ENCODE assay signal across 36 cellular contexts in genomic region chr7:136026209-136026608, GRCh38.
"Had no signal": no experiment of that assay in that cellular context is flagged by ENCODE, and none has a peak within 500 bp of the region (broad histone marks: within the 10 kb centered on the region; RNA-seq: fewer than 3 reads in every experiment).

No MANE protein-coding gene starts in this region.

- H3K36me3 Mint-ChIP-seq: brain had no signal

- H3K4me1 ChIP-seq: ascending aorta had no signal

- H3K27me3 Mint-ChIP-seq: activated B cell treated with CpG ODN at 0.5 μM for 24 hours; activated CD4-positive, alpha-beta memory T cell treated with anti-CD3 and anti-CD28 coated beads for 36 hours; activated CD4-positive, alpha-beta T cell treated with anti-CD3 and anti-CD28 coated beads, Interleukin-2, amount 10 ng/mL, durations not matched to agents 24 days and 14 days; activated naive CD4-positive, alpha-beta T cell treated with anti-CD3 and anti-CD28 coated beads, Interleukin-2, amount 50 U/mL, for 24 hours; activated naive CD8-positive, alpha-beta T cell; activated naive CD8-positive, alpha-beta T cell treated with anti-CD3 and anti-CD28 coated beads, Interleukin-2, amount 10 ng/mL, durations not matched to agents 7 days and 5 days; activated naive CD8-positive, alpha-beta T cell treated with anti-CD3 and anti-CD28 coated beads, Interleukin-2, amount 50 U/mL, for 24 hours; activated T-helper 17 cell treated with anti-CD3 and anti-CD28 coated beads, Interleukin-2, amount 50 U/mL, for 72 hours; central memory CD8-positive, alpha-beta T cell; T-cell had no signal

- DNase-seq: activated B cell treated with CpG ODN at 0.5 μM for 24 hours; activated CD4-positive, alpha-beta memory T cell treated with anti-CD3 and anti-CD28 coated beads for 36 hours; activated CD4-positive, alpha-beta T cell treated with anti-CD3 and anti-CD28 coated beads for 4 hours; activated CD4-positive, alpha-beta T cell treated with anti-CD3 and anti-CD28 coated beads, Interleukin-2, amount 10 ng/mL, durations not matched to agents 24 days and 14 days; activated CD4-positive, alpha-beta T cell treated with anti-CD3 and anti-CD28 coated beads, Interleukin-2, amount 50 U/mL, for 1 hour; activated CD4-positive, alpha-beta T cell treated with anti-CD3 and anti-CD28 coated beads, Interleukin-2, amount 50 U/mL, for 4 hours; activated CD4-positive, CD25-positive, alpha-beta regulatory T cell treated with anti-CD3 and anti-CD28 coated beads, Interleukin-2, amount 50 U/mL, for 72 hours; activated CD8-positive, alpha-beta memory T cell treated with anti-CD3 and anti-CD28 coated beads, Interleukin-2, amount 50 U/mL, for 4 hours; activated CD8-positive, alpha-beta T cell treated with anti-CD3 and anti-CD28 coated beads for 36 hours; activated effector memory CD4-positive, alpha-beta T cell treated with anti-CD3 and anti-CD28 coated beads, Interleukin-2, amount 50 U/mL, for 16 hours; activated gamma-delta T cell treated with Interleukin-2 at 50 U/mL for 16 hours; activated naive CD4-positive, alpha-beta T cell; activated naive CD4-positive, alpha-beta T cell treated with anti-CD3 and anti-CD28 coated beads for 36 hours; activated naive CD8-positive, alpha-beta T cell treated with anti-CD3 and anti-CD28 coated beads, Interleukin-2, amount 10 ng/mL, durations not matched to agents 7 days and 5 days; activated naive CD8-positive, alpha-beta T cell treated with anti-CD3 and anti-CD28 coated beads, Interleukin-2, amount 50 U/mL, for 24 hours; activated T-cell treated with anti-CD3 and anti-CD28 coated beads for 4 hours; activated T-cell treated with anti-CD3 and anti-CD28 coated beads, Interleukin-2, amount 50 U/mL, for 1 hour; activated T-cell treated with anti-CD3 and anti-CD28 coated beads, Interleukin-2, amount 50 U/mL, for 4 hours; activated T-cell treated with anti-CD3 and anti-CD28 coated beads, Interleukin-2, amount 50 U/mL, for 72 hours; amygdala; anterior cingulate cortex; caudate nucleus; cerebellar nuclear complex; T-cell; T-helper 2 cell; T-helper 9 cell had no signal

- H3K4me1 Mint-ChIP-seq: activated naive CD8-positive, alpha-beta T cell treated with anti-CD3 and anti-CD28 coated beads, Interleukin-2, amount 10 ng/mL, durations not matched to agents 7 days and 5 days; brain; central memory CD8-positive, alpha-beta T cell had no signal

- H3K9me3 ChIP-seq: ascending aorta had no signal

- H3K27ac Mint-ChIP-seq: activated B cell treated with CpG ODN at 0.5 μM for 24 hours; activated CD4-positive, alpha-beta memory T cell treated with anti-CD3 and anti-CD28 coated beads for 36 hours; activated CD4-positive, alpha-beta T cell treated with anti-CD3 and anti-CD28 coated beads, Interleukin-2, amount 10 ng/mL, durations not matched to agents 24 days and 14 days; activated CD8-positive, alpha-beta T cell treated with anti-CD3 and anti-CD28 coated beads for 36 hours; activated naive CD4-positive, alpha-beta T cell treated with anti-CD3 and anti-CD28 coated beads for 36 hours; activated naive CD4-positive, alpha-beta T cell treated with anti-CD3 and anti-CD28 coated beads, Interleukin-2, amount 50 U/mL, for 24 hours; activated naive CD8-positive, alpha-beta T cell; activated naive CD8-positive, alpha-beta T cell treated with anti-CD3 and anti-CD28 coated beads, Interleukin-2, amount 10 ng/mL, durations not matched to agents 7 days and 5 days; activated naive CD8-positive, alpha-beta T cell treated with anti-CD3 and anti-CD28 coated beads, Interleukin-2, amount 50 U/mL, for 24 hours; activated T-cell treated with anti-CD3 and anti-CD28 coated beads, Interleukin-2, amount 50 U/mL, for 72 hours; activated T-helper 1 cell treated with anti-CD3 and anti-CD28 coated beads, Interleukin-12 subunit alpha, Interleukin-12 subunit beta, Interleukin-2, Interleukin-4 antibody, amounts not matched to agents 30 ng/mL and 10 ng/mL and 1 ng/mL, durations not matched to agents 14 hours and 24 hours and 36 hours; activated T-helper 17 cell treated with anti-CD3 and anti-CD28 coated beads, Interleukin-2, amount 50 U/mL, for 72 hours; brain; T-cell; T-helper 1 cell treated with Interleukin-12 subunit alpha and Interleukin-12 subunit beta and Interleukin-4 antibody, amounts not matched to agents 30 μg/mL and 1 μg/mL, for 36 hours; T-helper 2 cell treated with Interferon-gamma antibody and Interleukin-4, amounts not matched to agents 5 μg/mL and 100 μg/mL, for 36 hours had no signal

- H3K4me3 ChIP-seq: ascending aorta, cardiac muscle cell had no signal

- H3K27me3 ChIP-seq: ascending aorta, cardiac muscle cell had no signal

- H3K4me3 Mint-ChIP-seq: activated B cell treated with CpG ODN at 0.5 μM for 24 hours; activated CD4-positive, alpha-beta memory T cell treated with anti-CD3 and anti-CD28 coated beads for 36 hours; activated CD4-positive, alpha-beta T cell treated with anti-CD3 and anti-CD28 coated beads, Interleukin-2, amount 10 ng/mL, durations not matched to agents 24 days and 14 days; activated CD8-positive, alpha-beta T cell treated with anti-CD3 and anti-CD28 coated beads for 36 hours; activated naive CD4-positive, alpha-beta T cell treated with anti-CD3 and anti-CD28 coated beads for 36 hours; activated naive CD4-positive, alpha-beta T cell treated with anti-CD3 and anti-CD28 coated beads, Interleukin-2, amount 50 U/mL, for 24 hours; activated naive CD8-positive, alpha-beta T cell; activated naive CD8-positive, alpha-beta T cell treated with anti-CD3 and anti-CD28 coated beads, Interleukin-2, amount 10 ng/mL, durations not matched to agents 7 days and 5 days; activated naive CD8-positive, alpha-beta T cell treated with anti-CD3 and anti-CD28 coated beads, Interleukin-2, amount 50 U/mL, for 24 hours; activated T-cell treated with anti-CD3 and anti-CD28 coated beads, Interleukin-2, amount 50 U/mL, for 4 hours; activated T-cell treated with anti-CD3 and anti-CD28 coated beads, Interleukin-2, amount 50 U/mL, for 72 hours; activated T-helper 1 cell treated with anti-CD3 and anti-CD28 coated beads, Interleukin-12 subunit alpha, Interleukin-12 subunit beta, Interleukin-2, Interleukin-4 antibody, amounts not matched to agents 30 ng/mL and 10 ng/mL and 1 ng/mL, durations not matched to agents 14 hours and 24 hours and 36 hours; activated T-helper 17 cell treated with anti-CD3 and anti-CD28 coated beads, Interleukin-2, amount 50 U/mL, for 72 hours; brain; central memory CD8-positive, alpha-beta T cell; T-cell; T-helper 1 cell treated with Interleukin-12 subunit alpha and Interleukin-12 subunit beta and Interleukin-4 antibody, amounts not matched to agents 30 μg/mL and 1 μg/mL, for 36 hours; T-helper 2 cell treated with Interferon-gamma antibody and Interleukin-4, amounts not matched to agents 5 μg/mL and 100 μg/mL, for 36 hours had no signal

- H3K9me3 Mint-ChIP-seq: activated B cell treated with CpG ODN at 0.5 μM for 24 hours; activated CD4-positive, alpha-beta memory T cell treated with anti-CD3 and anti-CD28 coated beads for 36 hours; activated CD4-positive, alpha-beta T cell treated with anti-CD3 and anti-CD28 coated beads, Interleukin-2, amount 10 ng/mL, durations not matched to agents 24 days and 14 days; activated CD8-positive, alpha-beta T cell treated with anti-CD3 and anti-CD28 coated beads for 36 hours; activated naive CD4-positive, alpha-beta T cell treated with anti-CD3 and anti-CD28 coated beads for 36 hours; activated naive CD4-positive, alpha-beta T cell treated with anti-CD3 and anti-CD28 coated beads, Interleukin-2, amount 50 U/mL, for 24 hours; activated naive CD8-positive, alpha-beta T cell treated with anti-CD3 and anti-CD28 coated beads, Interleukin-2, amount 10 ng/mL, durations not matched to agents 7 days and 5 days; activated naive CD8-positive, alpha-beta T cell treated with anti-CD3 and anti-CD28 coated beads, Interleukin-2, amount 50 U/mL, for 24 hours; activated T-cell treated with anti-CD3 and anti-CD28 coated beads, Interleukin-2, amount 50 U/mL, for 4 hours; activated T-cell treated with anti-CD3 and anti-CD28 coated beads, Interleukin-2, amount 50 U/mL, for 72 hours; activated T-helper 1 cell treated with anti-CD3 and anti-CD28 coated beads, Interleukin-12 subunit alpha, Interleukin-12 subunit beta, Interleukin-2, Interleukin-4 antibody, amounts not matched to agents 30 ng/mL and 10 ng/mL and 1 ng/mL, durations not matched to agents 14 hours and 24 hours and 36 hours; activated T-helper 17 cell treated with anti-CD3 and anti-CD28 coated beads, Interleukin-2, amount 50 U/mL, for 72 hours; brain; central memory CD8-positive, alpha-beta T cell; T-cell; T-helper 1 cell treated with Interleukin-12 subunit alpha and Interleukin-12 subunit beta and Interleukin-4 antibody, amounts not matched to agents 30 μg/mL and 1 μg/mL, for 36 hours; T-helper 2 cell treated with Interferon-gamma antibody and Interleukin-4, amounts not matched to agents 5 μg/mL and 100 μg/mL, for 36 hours had no signal

- H3K36me3 ChIP-seq: ascending aorta, cardiac muscle cell had no signal

- H3K27ac ChIP-seq: ascending aorta, cardiac muscle cell had no signal
